In the genomic region with DNA sequence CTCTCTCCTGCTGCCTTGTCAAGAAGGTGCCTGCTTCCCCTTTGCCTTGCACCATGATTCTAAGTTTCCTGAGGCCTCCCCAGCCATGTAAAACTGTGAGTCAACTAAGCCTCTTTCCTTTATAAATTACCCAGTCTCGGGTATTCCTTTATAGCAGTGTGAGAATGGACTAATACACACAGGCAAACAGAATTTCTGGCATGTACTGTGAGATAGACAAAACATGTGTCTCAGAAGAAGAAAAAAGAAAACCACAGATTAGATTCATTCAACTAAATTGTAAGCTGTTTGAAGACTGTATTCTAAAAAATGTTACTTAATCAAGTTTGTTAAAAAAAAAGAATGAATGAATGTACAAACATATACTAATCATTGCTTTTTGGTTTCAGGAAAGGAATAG, we compare ENCODE assay signal across 26 cellular contexts. TPM values are rescaled to one million over a fixed set of nuclear protein-coding genes. Genes with fewer than 3 reads are reported as not detected.
"Had no signal": no experiment of that assay in that cellular context is flagged by ENCODE, and none has a peak within 500 bp of the region (broad histone marks: within the 10 kb centered on the region; RNA-seq: fewer than 3 reads in every experiment).

No MANE protein-coding gene starts in this region.

- H3K4me3 ChIP-seq: colonic mucosa, esophagus muscularis mucosa, gastrocnemius medialis, lower lobe of right lung, prostate gland, right atrium auricular region, sigmoid colon, skin epidermis, thoracic aorta, tibial nerve, upper lobe of left lung had no signal

- H3K4me1 ChIP-seq: colonic mucosa, esophagus muscularis mucosa, gastrocnemius medialis, lower lobe of right lung, right atrium auricular region, sigmoid colon, tibial nerve, upper lobe of left lung had no signal

- ATAC-seq: gastrocnemius medialis; left ventricle myocardium superior; lower lobe of right lung; naive thymus-derived CD8-positive, alpha-beta T cell; stimulated activated naive B cell treated with anti-CD40 and anti-IgM and Interleukin-4, amounts not matched to agents 10 μg/mL and 1 μg/mL and 100 μg/mL, for 72 hours had no signal

- H3K9me3 ChIP-seq: colonic mucosa, esophagus muscularis mucosa, gastrocnemius medialis, lower lobe of right lung, prostate gland, right atrium auricular region, sigmoid colon, thoracic aorta, tibial nerve, upper lobe of left lung had no signal

- H3K27ac ChIP-seq: colonic mucosa, esophagus muscularis mucosa, gastrocnemius medialis, lower lobe of right lung, prostate gland, right atrium auricular region, sigmoid colon, thoracic aorta, tibial nerve, upper lobe of left lung had no signal

- H3K36me3 ChIP-seq: colonic mucosa, esophagus muscularis mucosa, gastrocnemius medialis, lower lobe of right lung, prostate gland, right atrium auricular region, sigmoid colon, thoracic aorta, tibial nerve, upper lobe of left lung had no signal

- DNase-seq: colonic mucosa; effector memory CD4-positive, alpha-beta T cell; gastrocnemius medialis; head of caudate nucleus; left ventricle myocardium superior; lower lobe of right lung; naive thymus-derived CD8-positive, alpha-beta T cell; nephron progenitor cell; nucleus accumbens; sigmoid colon; stimulated activated CD4-positive, alpha-beta T cell treated with anti-CD3 and anti-CD28 coated beads, Interleukin-15, amount 100 ng/mL, for 24 hours; stimulated activated CD4-positive, alpha-beta T cell treated with anti-CD3 and anti-CD28 coated beads, Interleukin-2, amount 100 ng/mL, for 48 hours; stimulated activated naive B cell treated with anti-CD40 and anti-IgM and Interleukin-4, amounts not matched to agents 10 μg/mL and 1 μg/mL and 100 μg/mL, for 72 hours; upper lobe of left lung had no signal

- H3K27me3 ChIP-seq: colonic mucosa, esophagus muscularis mucosa, gastrocnemius medialis, right atrium auricular region, sigmoid colon, tibial nerve, upper lobe of left lung had no signal

RNA-seq across cellular contexts. Expression of gene MMP20, which starts 1.6 kb away (rescaled TPM):
- total RNA-seq: colonic mucosa; endothelial cell of umbilical vein; epithelial cell of proximal tubule; esophagus muscularis mucosa; gastrocnemius medialis; glomerular endothelial cell; left ventricle myocardium superior; lower lobe of right lung; mesenteric fat pad; naive thymus-derived CD8-positive, alpha-beta T cell; osteocyte; prostate gland; right atrium auricular region; sigmoid colon; thoracic aorta; tibial nerve; upper lobe of left lung had no signal
- polyA plus RNA-seq: endothelial cell of umbilical vein; keratinocyte; naive thymus-derived CD8-positive, alpha-beta T cell; sigmoid colon had no signal
